In the genomic region with DNA sequence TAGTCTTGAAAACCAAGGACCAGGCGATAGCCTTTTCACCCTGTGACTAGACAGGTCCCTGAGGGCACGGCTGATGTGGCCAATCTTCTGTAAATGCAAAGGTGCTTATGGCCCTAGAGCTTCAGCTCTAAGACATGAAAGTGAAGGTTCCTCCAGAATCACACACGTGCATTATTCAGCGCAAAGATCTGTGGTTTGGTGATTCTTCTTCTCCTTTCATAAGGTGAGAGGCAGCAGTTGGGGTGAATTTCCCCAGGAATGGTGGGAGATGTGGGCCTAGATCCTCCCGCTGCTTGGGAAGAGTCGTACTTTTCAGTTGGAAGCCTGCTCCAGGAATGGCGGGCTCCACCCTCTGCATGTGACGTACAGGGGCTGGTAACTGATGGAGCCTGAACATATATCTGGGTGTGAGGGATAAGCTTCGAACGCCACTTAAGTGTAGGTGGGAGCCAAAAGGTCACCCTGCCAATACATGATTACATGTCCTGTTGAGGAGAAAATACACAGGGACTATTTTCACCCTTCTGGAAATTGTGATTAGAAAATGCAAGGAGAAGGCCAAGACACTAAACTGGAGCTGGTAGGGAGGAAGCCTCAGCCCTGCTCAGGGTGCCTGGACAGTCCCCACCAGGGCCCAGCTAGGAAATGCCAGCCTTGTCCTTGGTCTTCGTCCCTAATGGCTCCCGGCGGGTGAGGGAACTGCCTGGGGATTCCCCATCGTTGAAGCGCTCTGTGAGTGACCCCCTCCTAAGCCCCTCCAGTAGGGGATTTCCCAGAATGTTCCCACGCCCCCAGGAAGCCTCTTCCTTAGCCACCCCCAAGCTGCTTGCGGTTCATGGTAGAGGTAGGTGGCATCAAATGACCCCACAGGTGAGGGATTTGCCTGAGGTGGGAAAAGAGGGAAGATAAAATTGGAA, we compare ENCODE assay signal across 10 cellular contexts. TPM values are rescaled to one million over a fixed set of nuclear protein-coding genes. Genes with fewer than 3 reads are reported as not detected.
DNase-seq lines count a peak whose midpoint lies in the region; ATAC-seq, FAIRE-seq and TF ChIP-seq lines count a peak whose summit lies in the region.
"Had no signal": no experiment of that assay in that cellular context is flagged by ENCODE, and none has a peak within 500 bp of the region (broad histone marks: within the 10 kb centered on the region; RNA-seq: fewer than 3 reads in every experiment).

No MANE protein-coding gene starts in this region.

- no peak overlapping the region for H3K23ac ChIP-seq in H1 (ENCODE audit: insufficient read length)

- no peak overlapping the region for H3K56ac ChIP-seq in H1 (replicated peaks; ENCODE audit: insufficient read length, low read depth, low read length)

- H2BK12ac ChIP-seq in H1 (ENCODE audit: low read depth, low read length), result no peak overlapping the region

- H3K23me2 ChIP-seq in H1 (ENCODE audit: low read depth, low read length), result no peaks in the 10 kb centered on the region

- H2BK20ac ChIP-seq in H1 (ENCODE audit: low read length), result no peak overlapping the region

- no peaks in the 10 kb centered on the region for H3K9me3 ChIP-seq in OCI-LY3 (ENCODE audit: insufficient read depth, low read length)
- no peaks in the 10 kb centered on the region for H3K9me3 ChIP-seq in H1 (ENCODE audit: insufficient read depth in 2 of 2, low read depth in 1 of 2, low read length in 1 of 2)
- H3K9me3 ChIP-seq in heart right ventricle, result no peaks in the 10 kb centered on the region
- H3K9me3 ChIP-seq: sigmoid colon had no signal

- WGBS in H1 (ENCODE audit: extremely low coverage in 1 of 2, insufficient coverage in 1 of 2, insufficient read length in 1 of 2, insufficient replicate concordance in 2 of 2, low coverage in 1 of 2, low lambda C conversion rate in 2 of 2, missing lambda C conversion rate in 1 of 2), 2 experiments, result 73% methylated on average over 17 of the region's 17 CpGs; no CpG with 5 or more reads in 1 of the 2 experiments
- WGBS in heart right ventricle, 2 donors, result 78% methylated on average over 17 of the region's 17 CpGs

- no peak overlapping the region for H4K8ac ChIP-seq in H1 (ENCODE audit: extremely low read depth, insufficient read depth, low read length)

- FAIRE-seq in GM12892 (lab: Jason Lieb, UNC) (peak; percentile 96), H1 (lab: Jason Lieb, UNC) (no peak)

- intact Hi-C loops in heart right ventricle (cut with DNase I), result no loop called here
- intact Hi-C loops in left colon (cut with DNase I, micrococcal nuclease), result no loop called here

- ATAC-seq in GM21576 (IDR thresholded peaks at IDR 0.05; ENCODE audit: unreplicated experiment), result peak; percentile 61
- ATAC-seq in heart right ventricle, result no peak
- ATAC-seq in left colon, result no peak

- H3K27me3 ChIP-seq in OCI-LY3 (ENCODE audit: low read depth, low read length), result no peaks in the 10 kb centered on the region
- no peaks in the 10 kb centered on the region for H3K27me3 ChIP-seq in H1 (replicated peaks in 1 of 4; ENCODE audit: control insufficient read depth in 3 of 4, extremely low read depth in 1 of 4, insufficient read depth in 3 of 4, low read length in 3 of 4)
- H3K27me3 ChIP-seq in heart right ventricle, result no peaks in the 10 kb centered on the region
- H3K27me3 ChIP-seq: sigmoid colon had no signal

- no peak overlapping the region for H4K5ac ChIP-seq in H1 (ENCODE audit: insufficient read length, low read depth, low read length)

- H3K4ac ChIP-seq in H1 (replicated peaks; ENCODE audit: insufficient read length, low read depth, low read length), result no peak overlapping the region

- H3K4me1 ChIP-seq in OCI-LY3 (ENCODE audit: low read length), result peaks cover 95% of the 10 kb centered on the region
- H3K4me1 ChIP-seq in H1 (replicated peaks in 1 of 4; ENCODE audit: control insufficient read depth in 3 of 4, insufficient read depth in 4 of 4, low read length in 3 of 4), result peaks cover 0 to 6% (median 4%) of the 10 kb centered on the region in 4 experiments; a peak in 4 of 7 replicates
- H3K4me1 ChIP-seq in heart right ventricle, result peaks cover 0 to 38% (median 0%) of the 10 kb centered on the region in 9 donors
- H3K4me1 ChIP-seq: sigmoid colon had no signal

- H3K79me2 ChIP-seq in OCI-LY3 (ENCODE audit: low read length) (peaks cover 98% of the 10 kb centered on the region), H1 (ENCODE audit: control insufficient read depth in 1 of 2, insufficient read depth in 2 of 2, low read length in 2 of 2) (no peaks in the 10 kb centered on the region)

- no peak overlapping the region for H2AFZ ChIP-seq in OCI-LY3 (ENCODE audit: low read depth, low read length)
- H2AFZ ChIP-seq in H1 (ENCODE audit: low read length), result 0 out of 2 replicates have a peak overlapping the region, but pooled peaks have one; percentile 29

- H3K18ac ChIP-seq in H1 (ENCODE audit: extremely low read depth, low read length), result no peak overlapping the region

- TF ChIP-seq CTCF in OCI-LY3 (IDR thresholded peaks at IDR 0.05; ENCODE audit: low read depth, low read length) (no peak), H1 (IDR thresholded peaks at IDR 0.05; ENCODE audit: control extremely low read depth in 1 of 3, insufficient read depth in 1 of 3, low read depth in 1 of 3, low read length in 3 of 3) (no peak), heart right ventricle (IDR thresholded peaks at IDR 0.05) (no peak)

- CTCF ChIA-PET in H1 (lab: Charles Lee; ENCODE audit: partially characterized antibody), result interaction anchor here (0.5 to 1.5 kb wide), 6 partner anchors 8 to 582 kb away, joined by 3 to 8 read pairs (median 4); no protein-coding TSS in a partner anchor

- no peak overlapping the region for H2BK15ac ChIP-seq in H1 (ENCODE audit: low read length)

- H4K20me1 ChIP-seq in OCI-LY3 (ENCODE audit: insufficient read depth, low read length) (peaks cover 17% of the 10 kb centered on the region; the same call in 1 of the 2 replicates), H1 (replicated peaks in 1 of 2; ENCODE audit: control insufficient read depth in 1 of 2, insufficient read depth in 2 of 2, low read length in 2 of 2) (no peaks in the 10 kb centered on the region)

- no peak for TF ChIP-seq RAD21 in H1 (IDR thresholded peaks at IDR 0.05 in 1 of 2, conservative IDR thresholded peaks at IDR 0.05 in 1 of 2; ENCODE audit: low read depth in 2 of 2, low read length in 2 of 2)

- H3K4me2 ChIP-seq in OCI-LY3 (ENCODE audit: low read length) (peak overlapping the region; percentile 72), H1 (ENCODE audit: insufficient read depth in 1 of 2, low read depth in 2 of 2, low read length in 2 of 2) (no peak overlapping the region)

- H4K91ac ChIP-seq in H1 (replicated peaks; ENCODE audit: insufficient read length, low read length), result no peak overlapping the region

- TF ChIP-seq EP300 in H1 (IDR thresholded peaks at IDR 0.05; ENCODE audit: borderline replicate concordance in 1 of 2, low read depth in 2 of 2, low read length in 2 of 2), result peak in 1 of 2 experiments; percentile 8; a peak in 1 of 3 replicates

- H2BK5ac ChIP-seq in H1 (ENCODE audit: low read depth, low read length), result no peak overlapping the region

- H2BK120ac ChIP-seq in H1 (replicated peaks; ENCODE audit: low read depth, low read length), result no peak overlapping the region

- H3K27ac ChIP-seq in OCI-LY3 (ENCODE audit: low read length) (peak overlapping the region; percentile 99), H1 (ENCODE audit: low read depth, low read length) (no peak overlapping the region; the same call in 1 of the 2 replicates), heart right ventricle (peak overlapping the region in 1 of 10 donors; percentile 21)
- H3K27ac ChIP-seq: sigmoid colon had no signal

- peak overlapping the region; percentile 94 for H3K9ac ChIP-seq in OCI-LY3 (ENCODE audit: low read length)
- no peak overlapping the region for H3K9ac ChIP-seq in H1 (replicated peaks in 1 of 4; ENCODE audit: extremely low read depth in 1 of 4, low read depth in 3 of 4, low read length in 3 of 4)

- H3K4me3 ChIP-seq in OCI-LY3 (ENCODE audit: low read length) (peak overlapping the region; percentile 52), H1 (ENCODE audit: extremely low read depth in 1 of 4, insufficient read depth in 2 of 4, low read depth in 3 of 4, low read length in 4 of 4) (no peak overlapping the region), heart right ventricle (no peak overlapping the region)
- H3K4me3 ChIP-seq: sigmoid colon had no signal

- no peaks in the 10 kb centered on the region for H3K79me1 ChIP-seq in H1 (ENCODE audit: low read depth, low read length)

- H3K36me3 ChIP-seq in OCI-LY3 (replicated peaks; ENCODE audit: low read depth, low read length) (peaks cover 58% of the 10 kb centered on the region), H1 (ENCODE audit: control insufficient read depth in 2 of 4, insufficient read depth in 4 of 4, low read length in 3 of 4) (no peaks in the 10 kb centered on the region), heart right ventricle (no peaks in the 10 kb centered on the region)
- H3K36me3 ChIP-seq: sigmoid colon had no signal

- TF ChIP-seq POLR2A in GM12892 (IDR thresholded peaks at IDR 0.05; ENCODE audit: low read depth, low read length) (no peak), H1 (IDR thresholded peaks at IDR 0.05; ENCODE audit: control extremely low read depth in 1 of 2, low read depth in 2 of 2, low read length in 2 of 2) (no peak)

- POLR2A ChIA-PET in H1 (lab: Charles Lee; ENCODE audit: partially characterized antibody), result interaction anchor here (0.6 to 1.2 kb wide), 2 partner anchors 11 to 66 kb away, joined by 3 read pairs; no protein-coding TSS in a partner anchor

- no peak overlapping the region for H3K14ac ChIP-seq in H1 (ENCODE audit: insufficient read length)

- H2AK5ac ChIP-seq in H1 (ENCODE audit: low read depth, low read length), result no peak overlapping the region

- no peak for DNase-seq in GM12892 (ENCODE audit: insufficient read length)
- no peak for DNase-seq in H1 (ENCODE audit: low read depth in 1 of 2, low spot score in 2 of 2)
- DNase-seq in heart right ventricle, result no peak
- DNase-seq in left colon, result no peak
- DNase-seq in NCI-H748 treated with DMSO at 0.1 percent for 48 hours (lab: John Stamatoyannopoulos, UW), result no peak
- DNase-seq in effector CD8-positive, alpha-beta T cell (lab: John Stamatoyannopoulos, UW), result no peak
- DNase-seq: EL, sigmoid colon had no signal

RNA-seq across cellular contexts. Expression of a gene that starts 17.6 kb away (rescaled TPM):
- 72.4 TPM for polyA plus RNA-seq in GM12892 (2012; ENCODE audit: missing spikeins)
- not detected in 2 replicates for total RNA-seq in H1 (2021; fragmentation: NEBNext Ultra II Directional; extraction: Animal tissue kit (Norgen Biotek cat#: 25700))
- 0.20 TPM in 1 of 2 replicates, not detected in the other for polyA plus RNA-seq in H1 (2011; rRNA removed)
- not detected for polyA plus RNA-seq in H1 (2011; cell fraction: cytosol; rRNA removed)
- not detected for polyA plus RNA-seq in H1 (2011; cell fraction: nucleus; rRNA removed)
- not detected in 4 replicates for polyA plus RNA-seq in H1 (2012, experiment 1 of 2)
- polyA plus RNA-seq in H1 (2012, experiment 2 of 2), result not detected
- polyA plus RNA-seq in H1 (2013, experiment 1 of 2), result not detected
- not detected for polyA plus RNA-seq in H1 (2013, experiment 2 of 2)
- not detected in 2 replicates for polyA minus RNA-seq in H1 (2011; rRNA and poly(A)+ RNA removed)
- polyA minus RNA-seq in H1 (2011; cell fraction: cytosol; rRNA and poly(A)+ RNA removed), result not detected
- polyA minus RNA-seq in H1 (2011; cell fraction: nucleus; rRNA and poly(A)+ RNA removed), result not detected
- 1 to 10 TPM in 3 of 10 donors, under 1 TPM in 2, not detected in 5; 0.34 to 3.3 (median 1.3) TPM for total RNA-seq in heart right ventricle
- polyA plus RNA-seq in heart right ventricle, result 1 to 10 TPM; 1.7 TPM
- total RNA-seq in left colon, result 1 to 10 TPM in 1 of 2 donors, under 1 TPM in 1; 0.67 to 1.3 TPM

RNA-seq across cellular contexts. Expression of a gene that starts 38.6 kb away (rescaled TPM):
- 3.9 TPM for polyA plus RNA-seq in GM12892 (2012; ENCODE audit: missing spikeins)
- 7.1 and 12.9 TPM in 2 replicates for total RNA-seq in H1 (2021; fragmentation: NEBNext Ultra II Directional; extraction: Animal tissue kit (Norgen Biotek cat#: 25700))
- polyA plus RNA-seq in H1 (2011; rRNA removed) (6.3 and 8.2 TPM in 2 replicates), heart right ventricle (1 to 10 TPM; 1.1 to 1.7 TPM)
- 6.4 TPM for polyA plus RNA-seq in H1 (2011; cell fraction: cytosol; rRNA removed)
- 5.9 TPM for polyA plus RNA-seq in H1 (2011; cell fraction: nucleus; rRNA removed)
- polyA plus RNA-seq in H1 (2012, experiment 1 of 2), result 5.9 to 9.1 TPM (median 7.6 TPM) in 4 replicates
- 5.3 TPM for polyA plus RNA-seq in H1 (2012, experiment 2 of 2)
- polyA plus RNA-seq in H1 (2013, experiment 1 of 2), result 6.3 TPM
- 7.3 TPM for polyA plus RNA-seq in H1 (2013, experiment 2 of 2)
- polyA minus RNA-seq in H1 (2011; rRNA and poly(A)+ RNA removed), result 15.8 and 17.9 TPM in 2 replicates
- polyA minus RNA-seq in H1 (2011; cell fraction: cytosol; rRNA and poly(A)+ RNA removed), result 4.8 TPM
- polyA minus RNA-seq in H1 (2011; cell fraction: nucleus; rRNA and poly(A)+ RNA removed), result 7.7 TPM
- total RNA-seq in heart right ventricle (10 to 100 TPM in 1 of 10 donors, 1 to 10 TPM in 8, under 1 TPM in 1; 0.95 to 11.3 (median 3.4) TPM), left colon (10 to 100 TPM; 19.8 to 42.1 TPM)
